ENCODE assay signal across 1 cellular context in the genomic region with DNA sequence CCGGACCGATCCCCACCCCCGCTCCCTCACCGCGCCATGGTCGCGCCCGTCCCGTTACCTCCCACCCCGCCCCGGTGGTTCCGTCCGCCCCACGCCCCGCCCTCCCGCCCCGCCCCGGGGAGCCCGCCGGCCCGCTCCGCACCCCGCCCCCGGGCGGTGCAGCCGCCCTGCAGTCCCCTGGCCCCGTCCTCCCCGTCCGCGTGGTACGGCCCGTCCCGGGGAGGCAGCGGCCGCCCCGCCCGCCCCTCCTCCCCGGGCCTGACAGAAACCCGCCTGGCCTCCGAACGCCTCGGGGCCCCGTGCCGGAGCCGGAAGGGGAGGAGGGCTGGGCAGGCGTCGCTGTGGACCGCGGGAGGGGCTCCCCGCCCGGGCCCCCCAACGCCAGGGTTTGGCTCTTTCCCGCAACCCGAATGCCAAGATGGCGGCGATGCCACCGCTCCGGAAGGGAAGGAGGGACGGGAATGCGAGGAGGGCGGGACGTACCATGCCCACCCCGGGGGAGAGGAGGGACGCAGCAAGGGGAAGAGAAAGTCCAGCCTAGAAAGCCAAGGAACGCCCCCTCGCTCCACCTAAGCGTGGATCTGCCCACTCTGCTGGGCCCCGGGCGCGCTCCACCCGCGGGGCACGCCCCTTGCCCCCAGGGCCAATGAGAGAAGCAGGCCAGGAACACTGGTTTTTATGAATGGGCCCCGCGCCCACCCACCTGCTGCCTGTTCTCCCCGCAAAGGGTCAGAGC.
TF ChIP-seq lines count a peak whose summit lies in the region.

A gene (minus strand): TSS at position 56 of the 736 bp plus-strand sequence. CDS start 132 bp downstream, outside the sequence.

TF ChIP-seq in HepG2, 621 proteins besides CTCF, POLR2A, EP300 and RAD21 (continued from another document and continues in another):
- TF ChIP-seq, protein P1, sequence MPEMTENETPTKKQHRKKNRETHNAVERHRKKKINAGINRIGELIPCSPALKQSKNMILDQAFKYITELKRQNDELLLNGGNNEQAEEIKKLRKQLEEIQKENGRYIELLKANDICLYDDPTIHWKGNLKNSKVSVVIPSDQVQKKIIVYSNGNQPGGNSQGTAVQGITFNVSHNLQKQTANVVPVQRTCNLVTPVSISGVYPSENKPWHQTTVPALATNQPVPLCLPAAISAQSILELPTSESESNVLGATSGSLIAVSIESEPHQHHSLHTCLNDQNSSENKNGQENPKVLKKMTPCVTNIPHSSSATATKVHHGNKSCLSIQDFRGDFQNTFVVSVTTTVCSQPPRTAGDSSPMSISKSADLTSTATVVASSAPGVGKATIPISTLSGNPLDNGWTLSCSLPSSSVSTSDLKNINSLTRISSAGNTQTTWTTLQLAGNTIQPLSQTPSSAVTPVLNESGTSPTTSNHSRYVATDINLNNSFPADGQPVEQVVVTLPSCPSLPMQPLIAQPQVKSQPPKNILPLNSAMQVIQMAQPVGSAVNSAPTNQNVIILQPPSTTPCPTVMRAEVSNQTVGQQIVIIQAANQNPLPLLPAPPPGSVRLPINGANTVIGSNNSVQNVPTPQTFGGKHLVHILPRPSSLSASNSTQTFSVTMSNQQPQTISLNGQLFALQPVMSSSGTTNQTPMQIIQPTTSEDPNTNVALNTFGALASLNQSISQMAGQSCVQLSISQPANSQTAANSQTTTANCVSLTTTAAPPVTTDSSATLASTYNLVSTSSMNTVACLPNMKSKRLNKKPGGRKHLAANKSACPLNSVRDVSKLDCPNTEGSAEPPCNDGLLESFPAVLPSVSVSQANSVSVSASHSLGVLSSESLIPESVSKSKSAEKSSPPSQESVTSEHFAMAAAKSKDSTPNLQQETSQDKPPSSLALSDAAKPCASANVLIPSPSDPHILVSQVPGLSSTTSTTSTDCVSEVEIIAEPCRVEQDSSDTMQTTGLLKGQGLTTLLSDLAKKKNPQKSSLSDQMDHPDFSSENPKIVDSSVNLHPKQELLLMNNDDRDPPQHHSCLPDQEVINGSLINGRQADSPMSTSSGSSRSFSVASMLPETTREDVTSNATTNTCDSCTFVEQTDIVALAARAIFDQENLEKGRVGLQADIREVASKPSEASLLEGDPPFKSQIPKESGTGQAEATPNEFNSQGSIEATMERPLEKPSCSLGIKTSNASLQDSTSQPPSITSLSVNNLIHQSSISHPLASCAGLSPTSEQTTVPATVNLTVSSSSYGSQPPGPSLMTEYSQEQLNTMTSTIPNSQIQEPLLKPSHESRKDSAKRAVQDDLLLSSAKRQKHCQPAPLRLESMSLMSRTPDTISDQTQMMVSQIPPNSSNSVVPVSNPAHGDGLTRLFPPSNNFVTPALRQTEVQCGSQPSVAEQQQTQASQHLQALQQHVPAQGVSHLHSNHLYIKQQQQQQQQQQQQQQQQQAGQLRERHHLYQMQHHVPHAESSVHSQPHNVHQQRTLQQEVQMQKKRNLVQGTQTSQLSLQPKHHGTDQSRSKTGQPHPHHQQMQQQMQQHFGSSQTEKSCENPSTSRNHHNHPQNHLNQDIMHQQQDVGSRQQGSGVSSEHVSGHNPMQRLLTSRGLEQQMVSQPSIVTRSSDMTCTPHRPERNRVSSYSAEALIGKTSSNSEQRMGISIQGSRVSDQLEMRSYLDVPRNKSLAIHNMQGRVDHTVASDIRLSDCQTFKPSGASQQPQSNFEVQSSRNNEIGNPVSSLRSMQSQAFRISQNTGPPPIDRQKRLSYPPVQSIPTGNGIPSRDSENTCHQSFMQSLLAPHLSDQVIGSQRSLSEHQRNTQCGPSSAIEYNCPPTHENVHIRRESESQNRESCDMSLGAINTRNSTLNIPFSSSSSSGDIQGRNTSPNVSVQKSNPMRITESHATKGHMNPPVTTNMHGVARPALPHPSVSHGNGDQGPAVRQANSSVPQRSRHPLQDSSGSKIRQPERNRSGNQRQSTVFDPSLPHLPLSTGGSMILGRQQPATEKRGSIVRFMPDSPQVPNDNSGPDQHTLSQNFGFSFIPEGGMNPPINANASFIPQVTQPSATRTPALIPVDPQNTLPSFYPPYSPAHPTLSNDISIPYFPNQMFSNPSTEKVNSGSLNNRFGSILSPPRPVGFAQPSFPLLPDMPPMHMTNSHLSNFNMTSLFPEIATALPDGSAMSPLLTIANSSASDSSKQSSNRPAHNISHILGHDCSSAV (CRISPR knock-in tag; IDR thresholded peaks at IDR 0.05; ENCODE audit: borderline replicate concordance): no peak
- TF ChIP-seq PHF8 (CRISPR knock-in tag; IDR thresholded peaks at IDR 0.05) (peak; percentile 86), TCF12 (IDR thresholded peaks at IDR 0.05) (no peak), TCF12 (CRISPR knock-in tag; IDR thresholded peaks at IDR 0.05) (no peak; the same call in 1 of the 2 replicates), SMAD1 (CRISPR knock-in tag; IDR thresholded peaks at IDR 0.05; ENCODE audit: borderline replicate concordance, low read depth) (peak; percentile 88; the same call in 1 of the 2 replicates), SRF (IDR thresholded peaks at IDR 0.05; ENCODE audit: low read depth, low read length) (no peak; the same call in 1 of the 2 replicates), NFE2 (CRISPR knock-in tag; IDR thresholded peaks at IDR 0.05) (no peak), ZSCAN25 (CRISPR knock-in tag; IDR thresholded peaks at IDR 0.05) (no peak), ZNF33B (CRISPR knock-in tag; IDR thresholded peaks at IDR 0.05) (peak; percentile 40; the same call in 1 of the 2 replicates), ZNF879 (CRISPR knock-in tag; IDR thresholded peaks at IDR 0.05) (0 out of 2 replicates have a peak, but pooled peaks have one; percentile 4), SAP130 (CRISPR knock-in tag; IDR thresholded peaks at IDR 0.05; ENCODE audit: low read depth) (peak; percentile 94), JARID2 (CRISPR knock-in tag; IDR thresholded peaks at IDR 0.05; ENCODE audit: insufficient replicate concordance) (no peak), EED (CRISPR knock-in tag; IDR thresholded peaks at IDR 0.05) (peak; percentile 90), ZBTB38 (CRISPR knock-in tag; IDR thresholded peaks at IDR 0.05) (peak; percentile 75; the same call in 1 of the 2 replicates), ZNF747 (CRISPR knock-in tag; IDR thresholded peaks at IDR 0.05; ENCODE audit: borderline replicate concordance) (peak; percentile 86; the same call in 1 of the 2 replicates), ZNF232 (CRISPR knock-in tag; IDR thresholded peaks at IDR 0.05; ENCODE audit: borderline replicate concordance) (peak; percentile 75; the same call in 1 of the 2 replicates), ZNF460 (CRISPR knock-in tag; IDR thresholded peaks at IDR 0.05; ENCODE audit: borderline replicate concordance) (no peak; the same call in 1 of the 2 replicates), SRSF9 (IDR thresholded peaks at IDR 0.05; ENCODE audit: borderline replicate concordance, insufficient read depth, low read depth, low read length, poor library complexity, severe bottlenecking) (no peak), ZFX (CRISPR knock-in tag; IDR thresholded peaks at IDR 0.05; ENCODE audit: low read depth) (peak; percentile 77), SRSF1 (optimal IDR thresholded peaks at IDR 0.05; ENCODE audit: low read depth, low read length) (peak; percentile 97), CC2D1A (CRISPR knock-in tag; IDR thresholded peaks at IDR 0.05) (no peak), JUND (CRISPR knock-in tag; IDR thresholded peaks at IDR 0.05) (0 out of 2 replicates have a peak, but pooled peaks have one; percentile 43), DPF2 (CRISPR knock-in tag; IDR thresholded peaks at IDR 0.05; ENCODE audit: borderline replicate concordance, low read depth) (no peak)
- TF ChIP-seq, protein P2, sequence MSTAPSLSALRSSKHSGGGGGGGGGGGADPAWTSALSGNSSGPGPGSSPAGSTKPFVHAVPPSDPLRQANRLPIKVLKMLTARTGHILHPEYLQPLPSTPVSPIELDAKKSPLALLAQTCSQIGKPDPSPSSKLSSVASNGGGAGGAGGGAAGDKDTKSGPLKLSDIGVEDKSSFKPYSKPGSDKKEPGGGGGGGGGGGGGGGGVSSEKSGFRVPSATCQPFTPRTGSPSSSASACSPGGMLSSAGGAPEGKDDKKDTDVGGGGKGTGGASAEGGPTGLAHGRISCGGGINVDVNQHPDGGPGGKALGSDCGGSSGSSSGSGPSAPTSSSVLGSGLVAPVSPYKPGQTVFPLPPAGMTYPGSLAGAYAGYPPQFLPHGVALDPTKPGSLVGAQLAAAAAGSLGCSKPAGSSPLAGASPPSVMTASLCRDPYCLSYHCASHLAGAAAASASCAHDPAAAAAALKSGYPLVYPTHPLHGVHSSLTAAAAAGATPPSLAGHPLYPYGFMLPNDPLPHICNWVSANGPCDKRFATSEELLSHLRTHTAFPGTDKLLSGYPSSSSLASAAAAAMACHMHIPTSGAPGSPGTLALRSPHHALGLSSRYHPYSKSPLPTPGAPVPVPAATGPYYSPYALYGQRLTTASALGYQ (CRISPR knock-in tag; IDR thresholded peaks at IDR 0.05): peak; percentile 58; the same call in 1 of the 2 replicates
- TF ChIP-seq, protein P3, sequence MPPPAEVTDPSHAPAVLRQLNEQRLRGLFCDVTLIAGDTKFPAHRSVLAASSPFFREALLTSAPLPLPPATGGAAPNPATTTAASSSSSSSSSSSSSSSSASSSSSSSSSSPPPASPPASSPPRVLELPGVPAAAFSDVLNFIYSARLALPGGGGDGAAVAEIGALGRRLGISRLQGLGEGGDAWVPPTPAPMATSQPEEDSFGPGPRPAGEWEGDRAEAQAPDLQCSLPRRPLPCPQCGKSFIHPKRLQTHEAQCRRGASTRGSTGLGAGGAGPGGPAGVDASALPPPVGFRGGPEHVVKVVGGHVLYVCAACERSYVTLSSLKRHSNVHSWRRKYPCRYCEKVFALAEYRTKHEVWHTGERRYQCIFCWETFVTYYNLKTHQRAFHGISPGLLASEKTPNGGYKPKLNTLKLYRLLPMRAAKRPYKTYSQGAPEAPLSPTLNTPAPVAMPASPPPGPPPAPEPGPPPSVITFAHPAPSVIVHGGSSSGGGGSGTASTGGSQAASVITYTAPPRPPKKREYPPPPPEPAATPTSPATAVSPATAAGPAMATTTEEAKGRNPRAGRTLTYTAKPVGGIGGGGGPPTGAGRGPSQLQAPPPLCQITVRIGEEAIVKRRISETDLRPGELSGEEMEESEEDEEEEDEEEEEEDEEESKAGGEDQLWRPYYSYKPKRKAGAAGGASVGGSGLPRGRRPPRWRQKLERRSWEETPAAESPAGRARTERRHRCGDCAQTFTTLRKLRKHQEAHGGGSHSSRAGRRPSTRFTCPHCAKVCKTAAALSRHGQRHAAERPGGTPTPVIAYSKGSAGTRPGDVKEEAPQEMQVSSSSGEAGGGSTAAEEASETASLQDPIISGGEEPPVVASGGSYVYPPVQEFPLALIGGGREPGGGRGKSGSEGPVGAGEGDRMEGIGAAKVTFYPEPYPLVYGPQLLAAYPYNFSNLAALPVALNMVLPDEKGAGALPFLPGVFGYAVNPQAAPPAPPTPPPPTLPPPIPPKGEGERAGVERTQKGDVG (CRISPR knock-in tag; IDR thresholded peaks at IDR 0.05; ENCODE audit: borderline replicate concordance): no peak; the same call in 1 of the 2 replicates
- TF ChIP-seq, protein P4, sequence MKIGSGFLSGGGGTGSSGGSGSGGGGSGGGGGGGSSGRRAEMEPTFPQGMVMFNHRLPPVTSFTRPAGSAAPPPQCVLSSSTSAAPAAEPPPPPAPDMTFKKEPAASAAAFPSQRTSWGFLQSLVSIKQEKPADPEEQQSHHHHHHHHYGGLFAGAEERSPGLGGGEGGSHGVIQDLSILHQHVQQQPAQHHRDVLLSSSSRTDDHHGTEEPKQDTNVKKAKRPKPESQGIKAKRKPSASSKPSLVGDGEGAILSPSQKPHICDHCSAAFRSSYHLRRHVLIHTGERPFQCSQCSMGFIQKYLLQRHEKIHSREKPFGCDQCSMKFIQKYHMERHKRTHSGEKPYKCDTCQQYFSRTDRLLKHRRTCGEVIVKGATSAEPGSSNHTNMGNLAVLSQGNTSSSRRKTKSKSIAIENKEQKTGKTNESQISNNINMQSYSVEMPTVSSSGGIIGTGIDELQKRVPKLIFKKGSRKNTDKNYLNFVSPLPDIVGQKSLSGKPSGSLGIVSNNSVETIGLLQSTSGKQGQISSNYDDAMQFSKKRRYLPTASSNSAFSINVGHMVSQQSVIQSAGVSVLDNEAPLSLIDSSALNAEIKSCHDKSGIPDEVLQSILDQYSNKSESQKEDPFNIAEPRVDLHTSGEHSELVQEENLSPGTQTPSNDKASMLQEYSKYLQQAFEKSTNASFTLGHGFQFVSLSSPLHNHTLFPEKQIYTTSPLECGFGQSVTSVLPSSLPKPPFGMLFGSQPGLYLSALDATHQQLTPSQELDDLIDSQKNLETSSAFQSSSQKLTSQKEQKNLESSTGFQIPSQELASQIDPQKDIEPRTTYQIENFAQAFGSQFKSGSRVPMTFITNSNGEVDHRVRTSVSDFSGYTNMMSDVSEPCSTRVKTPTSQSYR (CRISPR knock-in tag; IDR thresholded peaks at IDR 0.05; ENCODE audit: borderline replicate concordance): peak; percentile 51; the same call in 1 of the 2 replicates
- TF ChIP-seq, protein P5, sequence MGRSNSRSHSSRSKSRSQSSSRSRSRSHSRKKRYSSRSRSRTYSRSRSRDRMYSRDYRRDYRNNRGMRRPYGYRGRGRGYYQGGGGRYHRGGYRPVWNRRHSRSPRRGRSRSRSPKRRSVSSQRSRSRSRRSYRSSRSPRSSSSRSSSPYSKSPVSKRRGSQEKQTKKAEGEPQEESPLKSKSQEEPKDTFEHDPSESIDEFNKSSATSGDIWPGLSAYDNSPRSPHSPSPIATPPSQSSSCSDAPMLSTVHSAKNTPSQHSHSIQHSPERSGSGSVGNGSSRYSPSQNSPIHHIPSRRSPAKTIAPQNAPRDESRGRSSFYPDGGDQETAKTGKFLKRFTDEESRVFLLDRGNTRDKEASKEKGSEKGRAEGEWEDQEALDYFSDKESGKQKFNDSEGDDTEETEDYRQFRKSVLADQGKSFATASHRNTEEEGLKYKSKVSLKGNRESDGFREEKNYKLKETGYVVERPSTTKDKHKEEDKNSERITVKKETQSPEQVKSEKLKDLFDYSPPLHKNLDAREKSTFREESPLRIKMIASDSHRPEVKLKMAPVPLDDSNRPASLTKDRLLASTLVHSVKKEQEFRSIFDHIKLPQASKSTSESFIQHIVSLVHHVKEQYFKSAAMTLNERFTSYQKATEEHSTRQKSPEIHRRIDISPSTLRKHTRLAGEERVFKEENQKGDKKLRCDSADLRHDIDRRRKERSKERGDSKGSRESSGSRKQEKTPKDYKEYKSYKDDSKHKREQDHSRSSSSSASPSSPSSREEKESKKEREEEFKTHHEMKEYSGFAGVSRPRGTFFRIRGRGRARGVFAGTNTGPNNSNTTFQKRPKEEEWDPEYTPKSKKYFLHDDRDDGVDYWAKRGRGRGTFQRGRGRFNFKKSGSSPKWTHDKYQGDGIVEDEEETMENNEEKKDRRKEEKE (IDR thresholded peaks at IDR 0.05): no peak
- TF ChIP-seq, protein P6, sequence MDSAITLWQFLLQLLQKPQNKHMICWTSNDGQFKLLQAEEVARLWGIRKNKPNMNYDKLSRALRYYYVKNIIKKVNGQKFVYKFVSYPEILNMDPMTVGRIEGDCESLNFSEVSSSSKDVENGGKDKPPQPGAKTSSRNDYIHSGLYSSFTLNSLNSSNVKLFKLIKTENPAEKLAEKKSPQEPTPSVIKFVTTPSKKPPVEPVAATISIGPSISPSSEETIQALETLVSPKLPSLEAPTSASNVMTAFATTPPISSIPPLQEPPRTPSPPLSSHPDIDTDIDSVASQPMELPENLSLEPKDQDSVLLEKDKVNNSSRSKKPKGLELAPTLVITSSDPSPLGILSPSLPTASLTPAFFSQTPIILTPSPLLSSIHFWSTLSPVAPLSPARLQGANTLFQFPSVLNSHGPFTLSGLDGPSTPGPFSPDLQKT (CRISPR knock-in tag; IDR thresholded peaks at IDR 0.05; ENCODE audit: borderline replicate concordance): no peak
